In genomic region chr9:89522979-89523305, GRCh38 we compare ENCODE assay signal across 14 cellular contexts. TPM values are rescaled to one million over a fixed set of nuclear protein-coding genes. Genes with fewer than 3 reads are reported as not detected.
DNase-seq lines count a peak whose midpoint lies in the region; ATAC-seq and TF ChIP-seq lines count a peak whose summit lies in the region.
"Had no signal": no experiment of that assay in that cellular context is flagged by ENCODE, and none has a peak within 500 bp of the region (broad histone marks: within the 10 kb centered on the region; RNA-seq: fewer than 3 reads in every experiment).

No MANE protein-coding gene starts in this region.

- POLR2A ChIA-PET in naive thymus-derived CD8-positive, alpha-beta T cell (lab: Charles Lee), result interaction anchor here (0.7 to 6.5 kb wide), 27 partner anchors 9 to 151 kb away, joined by 3 to 65 read pairs (median 6); partner anchors contain the start of gene SEMA4D

- H3K27ac Mint-ChIP-seq in T-helper 17 cell, result peak overlapping the region; percentile 95
- H3K27ac Mint-ChIP-seq in naive thymus-derived CD8-positive, alpha-beta T cell, result peak overlapping the region; percentile 87 to 98 (median 96)

- H3K27ac ChIP-seq in brain microvascular endothelial cell, result no peak overlapping the region
- H3K27ac ChIP-seq: parathyroid adenoma, thoracic aorta had no signal

- peaks cover 62% of the 10 kb centered on the region for H3K4me1 Mint-ChIP-seq in T-helper 17 cell
- H3K4me1 Mint-ChIP-seq in naive thymus-derived CD8-positive, alpha-beta T cell, result peaks cover 56 to 99% (median 94%) of the 10 kb centered on the region in 4 donors

- no peaks in the 10 kb centered on the region for H3K27me3 ChIP-seq in brain microvascular endothelial cell (replicated peaks)

- H3K36me3 Mint-ChIP-seq in T-helper 17 cell (ENCODE audit: low read depth), result no peaks in the 10 kb centered on the region
- peaks cover 0 to 5% (median 0%) of the 10 kb centered on the region in 3 donors for H3K36me3 Mint-ChIP-seq in naive thymus-derived CD8-positive, alpha-beta T cell

- TF ChIP-seq CTCF in brain microvascular endothelial cell (IDR thresholded peaks at IDR 0.05; ENCODE audit: low read depth, low read length, missing control alignments), result no peak

- in situ Hi-C loops in brain microvascular endothelial cell (cut with HindIII; ENCODE audit: low pct_ligation_motif_present, low sequenced_read_pairs) (no loop called here), ACHN (cut with HindIII; ENCODE audit: low pct_ligation_motif_present, low pct_unique_long_range_greater_than_20kb, low sequenced_read_pairs) (no loop called here)

- no peak overlapping the region for H3K4me3 ChIP-seq in brain microvascular endothelial cell (ENCODE audit: low read depth, low read length)
- H3K4me3 ChIP-seq: thoracic aorta had no signal

- H3K9me3 Mint-ChIP-seq in naive thymus-derived CD8-positive, alpha-beta T cell, result peaks cover 0 to 4% (median 0%) of the 10 kb centered on the region in 9 donors
- H3K9me3 Mint-ChIP-seq: H9 had no signal

- no peaks in the 10 kb centered on the region for H3K36me3 ChIP-seq in brain microvascular endothelial cell (replicated peaks)
- H3K36me3 ChIP-seq: thoracic aorta had no signal

- H3K27me3 Mint-ChIP-seq in T-helper 17 cell, result no peaks in the 10 kb centered on the region
- H3K27me3 Mint-ChIP-seq in naive thymus-derived CD8-positive, alpha-beta T cell, result no peaks in the 10 kb centered on the region

- ATAC-seq in GM18867 (IDR thresholded peaks at IDR 0.05; ENCODE audit: unreplicated experiment) (peak; percentile 3), GM21737 (IDR thresholded peaks at IDR 0.05; ENCODE audit: unreplicated experiment) (peak; percentile 10), T-helper 17 cell (no peak)
- ATAC-seq in naive thymus-derived CD8-positive, alpha-beta T cell, result no peak

- H3K9me3 ChIP-seq in T-helper 17 cell (ENCODE audit: control insufficient read depth, low read length, poor library complexity, severe bottlenecking), result no peaks in the 10 kb centered on the region
- H3K9me3 ChIP-seq: thoracic aorta had no signal

- DNase-seq in T-helper 17 cell (no peak), SKM-1 (lab: John Stamatoyannopoulos, UW; ENCODE audit: unreplicated experiment) (no peak), brain microvascular endothelial cell (no peak), ACHN (no peak)
- DNase-seq in naive thymus-derived CD8-positive, alpha-beta T cell, result no peak
- DNase-seq: cerebellar nuclear complex, DMS79, H9, kidney glomerular epithelial cell, SW 1271 had no signal

- peak overlapping the region; percentile 86 for H3K4me3 Mint-ChIP-seq in T-helper 17 cell
- H3K4me3 Mint-ChIP-seq in naive thymus-derived CD8-positive, alpha-beta T cell, result peak overlapping the region; percentile 49 to 87 (median 75)
- H3K4me3 Mint-ChIP-seq: H9 had no signal

RNA-seq across cellular contexts. Expression of gene SEMA4D, which starts 25.0 kb away (rescaled TPM):
- 100 to 1,000 TPM; 250 to 312 TPM for total RNA-seq in T-helper 17 cell
- 100 to 1,000 TPM; 565 to 573 TPM for total RNA-seq in naive thymus-derived CD8-positive, alpha-beta T cell
- polyA plus RNA-seq in naive thymus-derived CD8-positive, alpha-beta T cell, result 100 to 1,000 TPM; 154 to 359 (median 176) TPM

Comparison
In these comparisons a context has a peak if more than half of its experiments do, and no peak if none do; other contexts are left out.
1. ATAC-seq: peak in GM18867 (single experiment) and GM21737 (single experiment); none in T-helper 17 cell (single experiment) and naive thymus-derived CD8-positive, alpha-beta T cell (0 of 2).